8 cellular contexts compared by ENCODE assay signal in the genomic region with DNA sequence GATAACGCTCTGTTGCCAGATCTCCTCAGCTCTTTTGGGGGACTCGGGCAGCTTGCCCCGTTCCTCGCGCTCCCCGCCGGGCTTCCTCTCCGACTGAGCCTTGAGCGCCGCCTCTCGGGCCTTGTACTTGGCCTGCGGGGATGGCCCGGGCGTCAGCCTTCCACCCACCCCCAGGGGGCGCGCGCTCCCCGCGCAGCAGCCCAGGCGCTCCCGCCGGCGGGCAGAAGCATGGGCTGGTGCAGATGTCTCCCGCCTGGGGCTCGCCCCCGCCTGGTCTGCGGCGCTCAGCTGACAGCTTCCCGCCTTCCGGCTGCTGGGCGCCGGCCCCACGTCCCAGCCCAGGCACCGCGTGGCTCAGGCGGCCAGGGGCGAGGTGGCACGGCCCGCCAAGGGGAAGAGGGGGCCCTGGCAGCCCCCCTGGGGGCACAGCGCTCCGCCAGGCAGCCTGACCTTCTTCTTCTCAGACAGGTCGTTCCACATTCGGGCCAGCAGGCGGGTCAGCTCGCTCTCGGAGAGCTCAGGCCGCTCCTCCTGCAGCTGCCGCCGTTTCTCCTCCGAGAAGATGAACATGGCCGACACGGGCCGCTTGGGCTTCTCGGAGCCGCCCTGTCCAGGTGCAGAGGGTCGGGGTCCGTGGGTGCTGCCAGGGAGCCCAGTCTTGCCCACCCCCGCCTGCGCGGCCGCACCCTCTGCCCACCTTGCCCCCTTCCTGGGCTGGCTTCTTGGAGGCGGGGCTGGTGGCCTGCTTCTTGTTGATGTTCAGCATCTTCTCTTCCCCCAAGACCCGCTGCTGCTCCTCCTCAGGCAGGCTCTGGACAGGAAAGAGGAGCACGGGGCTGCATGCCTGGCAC. TPM values are rescaled to one million over a fixed set of nuclear protein-coding genes. Genes with fewer than 3 reads are reported as not detected.
DNase-seq lines count a peak whose midpoint lies in the region; ATAC-seq and TF ChIP-seq lines count a peak whose summit lies in the region.

No MANE protein-coding gene starts in this region.

- H3K4me3 ChIP-seq in MM.1S (ENCODE audit: low read length) (peak overlapping the region; percentile 41), ascending aorta (peak overlapping the region in 1 of 2 donors; percentile 14), hepatocyte (no peak overlapping the region), gastrocnemius medialis (peak overlapping the region in 1 of 4 donors; percentile 34)

- intact Hi-C loops in ascending aorta (cut with DNase I) = loop anchor here (1.0 to 10.0 kb wide), 3 partner anchors 10 to 294 kb away; a partner anchor contains a TSS
- intact Hi-C loops in gastrocnemius medialis (cut with DNase I; ENCODE audit: low total_unique reads) = loop anchor here (1.0 to 5.0 kb wide), 3 partner anchors 38 to 137 kb away; a partner anchor contains a TSS

- H3K9me3 Mint-ChIP-seq in T-helper 2 cell treated with Interferon-gamma antibody and Interleukin-4, amounts not matched to agents 5 μg/mL and 100 μg/mL, for 36 hours = no peaks in the 10 kb centered on the region

- TF ChIP-seq POLR2A in gastrocnemius medialis (IDR thresholded peaks at IDR 0.05) = peak in 1 of 2 donors; percentile 25

- H3K9me2 ChIP-seq in MM.1S (replicated peaks; ENCODE audit: insufficient read depth, low read length) (no peaks in the 10 kb centered on the region), hepatocyte (replicated peaks; ENCODE audit: insufficient read depth) (no peaks in the 10 kb centered on the region)

- DNase-seq in DMS 273 treated with DMSO at 0.1 percent for 48 hours (lab: John Stamatoyannopoulos, UW) (peak; percentile 75), MM.1S (peak; percentile 93), ascending aorta (ENCODE audit: low spot score in 2 of 2) (peak; percentile 67 to 94), hepatocyte (ENCODE audit: low spot score) (peak; percentile 93), gastrocnemius medialis (peak; percentile 64 to 87), DMS79 (lab: John Stamatoyannopoulos, UW) (no peak)
- DNase-seq in T-helper 2 cell treated with Interferon-gamma antibody and Interleukin-4, amounts not matched to agents 5 μg/mL and 100 μg/mL, for 36 hours (ENCODE audit: low spot score) = peak; percentile 93

- peak overlapping the region; percentile 77 for H3K27ac Mint-ChIP-seq in T-helper 2 cell treated with Interferon-gamma antibody and Interleukin-4, amounts not matched to agents 5 μg/mL and 100 μg/mL, for 36 hours

- WGBS in hepatocyte (ENCODE audit: low lambda C conversion rate, missing lambda C conversion rate) = 46% methylated on average over 57 of the region's 64 CpGs

- peak overlapping the region; percentile 75 for H3K27ac ChIP-seq in MM.1S (ENCODE audit: low read length)
- H3K27ac ChIP-seq in ascending aorta = peak overlapping the region; percentile 29 to 65
- H3K27ac ChIP-seq in hepatocyte = no peak overlapping the region
- peak overlapping the region; percentile 50 to 80 (median 60) for H3K27ac ChIP-seq in gastrocnemius medialis

- H4K20me1 ChIP-seq in MM.1S (ENCODE audit: insufficient read depth, low read length) (no peaks in the 10 kb centered on the region), hepatocyte (ENCODE audit: insufficient read depth, poor library complexity, severe bottlenecking) (no peaks in the 10 kb centered on the region)

- H2AFZ ChIP-seq in MM.1S (ENCODE audit: low read length) (no peak overlapping the region), hepatocyte (no peak overlapping the region)

- TF ChIP-seq CTCF in MM.1S (IDR thresholded peaks at IDR 0.05; ENCODE audit: low read length) (peak; percentile 98), ascending aorta (IDR thresholded peaks at IDR 0.05) (peak; percentile 98 to 100 (median 100)), hepatocyte (IDR thresholded peaks at IDR 0.05; ENCODE audit: poor library complexity) (peak; percentile 84), gastrocnemius medialis (IDR thresholded peaks at IDR 0.05 in 4 of 5, conservative IDR thresholded peaks at IDR 0.05 in 1 of 5) (peak; percentile 99 to 100 (median 99))

- H3K27me3 Mint-ChIP-seq in T-helper 2 cell treated with Interferon-gamma antibody and Interleukin-4, amounts not matched to agents 5 μg/mL and 100 μg/mL, for 36 hours (ENCODE audit: low read depth) = no peaks in the 10 kb centered on the region

- peak overlapping the region; percentile 71 for H3K9ac ChIP-seq in MM.1S (ENCODE audit: low read length)

- H3K4me1 ChIP-seq in MM.1S (ENCODE audit: low read length) (peaks cover 18% of the 10 kb centered on the region), ascending aorta (peaks cover 0 to 9% of the 10 kb centered on the region in 2 donors), hepatocyte (ENCODE audit: insufficient read depth) (peaks cover 3% of the 10 kb centered on the region), gastrocnemius medialis (peaks cover 26 to 39% of the 10 kb centered on the region in 2 donors)

- H3K4me2 ChIP-seq in MM.1S (ENCODE audit: low read depth, low read length) (peak overlapping the region; percentile 92), hepatocyte (peak overlapping the region; percentile 25)

- no peaks in the 10 kb centered on the region for H3K9me3 ChIP-seq in MM.1S (replicated peaks; ENCODE audit: insufficient read depth, low read length)
- H3K9me3 ChIP-seq in ascending aorta = no peaks in the 10 kb centered on the region
- H3K9me3 ChIP-seq in hepatocyte (ENCODE audit: low read depth) = no peaks in the 10 kb centered on the region
- H3K9me3 ChIP-seq in gastrocnemius medialis = no peaks in the 10 kb centered on the region

- peak overlapping the region; percentile 75 for H3K4me3 Mint-ChIP-seq in T-helper 2 cell treated with Interferon-gamma antibody and Interleukin-4, amounts not matched to agents 5 μg/mL and 100 μg/mL, for 36 hours

- peaks cover 23% of the 10 kb centered on the region for H3K4me1 Mint-ChIP-seq in T-helper 2 cell treated with Interferon-gamma antibody and Interleukin-4, amounts not matched to agents 5 μg/mL and 100 μg/mL, for 36 hours (ENCODE audit: low read depth)

- H3F3A ChIP-seq in MM.1S (ENCODE audit: insufficient read depth, low read length) = peaks cover 20% of the 10 kb centered on the region

- H3K79me2 ChIP-seq in MM.1S (ENCODE audit: low read length) = peaks cover 19% of the 10 kb centered on the region
- H3K79me2 ChIP-seq in hepatocyte = no peaks in the 10 kb centered on the region

- in situ Hi-C loops in gastrocnemius medialis (cut with MboI; ENCODE audit: low sequenced_read_pairs in 4 of 4) = loop anchor here in 3 of 4 donors (5.0 to 25.0 kb wide), 2 partner anchors 122 to 302 kb away; a partner anchor contains a TSS

- peaks cover 75% of the 10 kb centered on the region for H3K36me3 Mint-ChIP-seq in T-helper 2 cell treated with Interferon-gamma antibody and Interleukin-4, amounts not matched to agents 5 μg/mL and 100 μg/mL, for 36 hours (ENCODE audit: low read depth)

- no peaks in the 10 kb centered on the region for H3K27me3 ChIP-seq in MM.1S (replicated peaks; ENCODE audit: insufficient read depth, low read length)
- H3K27me3 ChIP-seq in ascending aorta = no peaks in the 10 kb centered on the region
- H3K27me3 ChIP-seq in hepatocyte = no peaks in the 10 kb centered on the region
- H3K27me3 ChIP-seq in gastrocnemius medialis = no peaks in the 10 kb centered on the region

- ATAC-seq in GM21529 (IDR thresholded peaks at IDR 0.05; ENCODE audit: unreplicated experiment) (peak; percentile 76), gastrocnemius medialis (peak; percentile 90 to 92)

- H3K36me3 ChIP-seq in MM.1S (replicated peaks; ENCODE audit: insufficient read depth, low read length) = peaks cover 6% of the 10 kb centered on the region
- H3K36me3 ChIP-seq in ascending aorta = peaks cover 54 to 66% of the 10 kb centered on the region in 2 donors
- H3K36me3 ChIP-seq in hepatocyte (replicated peaks; ENCODE audit: insufficient read depth, low read depth) = no peaks in the 10 kb centered on the region
- peaks cover 0 to 50% of the 10 kb centered on the region in 2 donors for H3K36me3 ChIP-seq in gastrocnemius medialis

RNA-seq across cellular contexts. Expression of a gene that starts 8.9 kb away (rescaled TPM):
- total RNA-seq in ascending aorta (25.1 TPM), hepatocyte (35.0 and 38.9 TPM in 2 replicates), gastrocnemius medialis (10 to 100 TPM; 36.2 to 64.3 (median 46.0) TPM)
- polyA plus RNA-seq in hepatocyte = 37.2 and 41.1 TPM in 2 replicates

RNA-seq across cellular contexts. Expression of a gene that starts 10.9 kb away (rescaled TPM):
- total RNA-seq in ascending aorta (62.8 TPM), hepatocyte (64.0 and 64.3 TPM in 2 replicates), gastrocnemius medialis (10 to 100 TPM; 39.3 to 46.0 (median 40.6) TPM)
- 28.7 and 29.2 TPM in 2 replicates for polyA plus RNA-seq in hepatocyte

RNA-seq across cellular contexts. Expression of a gene that starts 23.8 kb away (rescaled TPM):
- total RNA-seq in ascending aorta = 27.9 TPM
- total RNA-seq in hepatocyte = 27.7 and 31.3 TPM in 2 replicates
- polyA plus RNA-seq in hepatocyte = 46.8 and 54.6 TPM in 2 replicates
- total RNA-seq in gastrocnemius medialis = 10 to 100 TPM; 25.6 to 34.7 (median 27.4) TPM

RNA-seq across cellular contexts. Expression of a gene that starts 40.1 kb away (rescaled TPM):
- total RNA-seq in ascending aorta (not detected), hepatocyte (0.23 TPM in 1 of 2 replicates, not detected in the other), gastrocnemius medialis (100 to 1,000 TPM in 1 of 4 donors, 10 to 100 TPM in 3; 13.2 to 134 (median 34.2) TPM)
- polyA plus RNA-seq in hepatocyte = 0.71 and 2.0 TPM in 2 replicates

RNA-seq across cellular contexts. Expression of a gene that starts 57.4 kb away (rescaled TPM):
- 2.4 TPM for total RNA-seq in ascending aorta
- not detected in 2 replicates for total RNA-seq in hepatocyte
- not detected in 2 replicates for polyA plus RNA-seq in hepatocyte
- under 1 TPM in 2 of 4 donors, not detected in 2; 0.11 to 0.20 TPM for total RNA-seq in gastrocnemius medialis
